ENCODE assay signal across 20 cellular contexts in genomic region chr16:5875416-5875815, GRCh38.
DNase-seq lines count a peak whose midpoint lies in the region; ATAC-seq and FAIRE-seq lines count a peak whose summit lies in the region.
"Had no signal": no experiment of that assay in that cellular context is flagged by ENCODE, and none has a peak within 500 bp of the region (broad histone marks: within the 10 kb centered on the region; RNA-seq: fewer than 3 reads in every experiment).

No MANE protein-coding gene starts in this region.

- DNase-seq in DMS153 (lab: John Stamatoyannopoulos, UW) (peak; percentile 18), DMS153 treated with DMSO at 0.1 percent for 48 hours (lab: John Stamatoyannopoulos, UW; ENCODE audit: unreplicated experiment) (no peak), RPMI7951 (ENCODE audit: low read depth) (peak; percentile 22), astrocyte of the hippocampus (ENCODE audit: low read depth, low spot score) (peak; percentile 11), urothelium cell line (ENCODE audit: low spot score) (peak; percentile 56), NCI-H446 (lab: John Stamatoyannopoulos, UW) (no peak)
- no peak for DNase-seq in stimulated activated CD4-positive, alpha-beta T cell treated with anti-CD3 and anti-CD28 coated beads, Interleukin-1b, Interleukin-23, amount 100 ng/mL, for 48 hours
- DNase-seq: AML-193; Caco-2; CD4-positive, alpha-beta T cell; GF-D8; HFFc6; IMR-90 had no signal

- no peak for ATAC-seq in HG03045 (IDR thresholded peaks at IDR 0.05; ENCODE audit: unreplicated experiment)
- ATAC-seq: A549, GM23338, HCT116 had no signal

- FAIRE-seq in urothelium cell line (lab: Jason Lieb, UNC), result no peak
- FAIRE-seq: A549, D721Med, H54, HTR-8/SVneo had no signal

Comparison
In these comparisons a context has a peak if more than half of its experiments do, and no peak if none do; other contexts are left out.
1. DNase-seq: peak in DMS153 (single experiment), RPMI7951 (single experiment), astrocyte of the hippocampus (single experiment) and urothelium cell line (single experiment); none in DMS153 treated with DMSO at 0.1 percent for 48 hours (single experiment), NCI-H446 (0 of 2) and stimulated activated CD4-positive, alpha-beta T cell treated with anti-CD3 and anti-CD28 coated beads, Interleukin-1b, Interleukin-23, amount 100 ng/mL, for 48 hours (single experiment).